8 cellular contexts compared by ENCODE assay signal in genomic region chr19:35748106-35749020, GRCh38. TPM values are rescaled to one million over a fixed set of nuclear protein-coding genes. Genes with fewer than 3 reads are reported as not detected.
A peak's percentile ranks its signal among the peaks of the same experiment; 100 is the strongest.
DNase-seq lines count a peak whose midpoint lies in the region; TF ChIP-seq lines count a peak whose summit lies in the region.

Gene LIN37 (plus strand): TSS chr19:35748576. CDS start chr19:35748725, 149 bp downstream.

- H3K4me1 Mint-ChIP-seq in HFFc6 (ENCODE audit: low read depth): peaks cover 41% of the 10 kb centered on the region

- no peak for TF ChIP-seq EP300 in suprapubic skin (IDR thresholded peaks at IDR 0.05)

- H3K4me1 ChIP-seq in suprapubic skin: peaks cover 44% of the 10 kb centered on the region

- TF ChIP-seq CTCF in HFFc6 (IDR thresholded peaks at IDR 0.05) (peak; percentile 29; the same call in 1 of the 2 replicates), NB4 (IDR thresholded peaks at IDR 0.05; ENCODE audit: low read depth, low read length) (no peak), suprapubic skin (IDR thresholded peaks at IDR 0.05) (no peak)

- TF ChIP-seq POLR2A in NB4 (IDR thresholded peaks at IDR 0.05; ENCODE audit: extremely low read depth, insufficient read length) (no peak), suprapubic skin (IDR thresholded peaks at IDR 0.05) (peak; percentile 71 to 78)

- peak within 1 kb of the TSS; percentile 37; the same call in 1 of the 2 replicates for H3K27ac ChIP-seq in SK-N-MC
- H3K27ac ChIP-seq in suprapubic skin: peak within 1 kb of the TSS; percentile 34

- no peaks in the 10 kb centered on the region for H3K9me3 Mint-ChIP-seq in HFFc6

- H3K27me3 Mint-ChIP-seq in HFFc6 (ENCODE audit: insufficient read depth): peaks cover 4% of the 10 kb centered on the region

- H3K4me3 ChIP-seq in NB4 (ENCODE audit: low read depth, low read length) (peak within 1 kb of the TSS; percentile 78), SK-N-MC (peak within 1 kb of the TSS; percentile 98), suprapubic skin (peak within 1 kb of the TSS; percentile 59)

- peak within 1 kb of the TSS; percentile 97 for H3K4me3 Mint-ChIP-seq in HFFc6

- peaks cover 3% of the 10 kb centered on the region; the same call in 1 of the 2 replicates for H3K36me3 ChIP-seq in SK-N-MC (ENCODE audit: insufficient read depth, low read length)
- peaks cover 16% of the 10 kb centered on the region for H3K36me3 ChIP-seq in suprapubic skin

- WGBS in suprapubic skin: under 1% methylated on average over 38 of the region's 45 CpGs

- peak; percentile 97 for DNase-seq in GM04503 (ENCODE audit: low read depth)
- peak; percentile 99 for DNase-seq in HFFc6
- peak; percentile 97 for DNase-seq in NB4 (ENCODE audit: low read depth)
- peak; percentile 98 for DNase-seq in SK-N-MC (ENCODE audit: low read depth, low spot score)
- peak; percentile 99 for DNase-seq in activated naive CD4-positive, alpha-beta T cell treated with anti-CD3 and anti-CD28 coated beads, Interleukin-2, amount 50 U/mL, for 16 hours
- peak; percentile 93 for DNase-seq in germinal center (ENCODE audit: low spot score)
- DNase-seq in non-pigmented ciliary epithelial cell (ENCODE audit: low read depth): peak; percentile 99
- DNase-seq in suprapubic skin (ENCODE audit: low spot score in 2 of 2): peak; percentile 99 to 100

- peak within 1 kb of the TSS; percentile 80 for H3K27ac Mint-ChIP-seq in HFFc6

- no peaks in the 10 kb centered on the region for H3K9me3 ChIP-seq in SK-N-MC (ENCODE audit: low read depth, low read length)
- H3K9me3 ChIP-seq in suprapubic skin: no peaks in the 10 kb centered on the region

- H3K36me3 Mint-ChIP-seq in HFFc6 (ENCODE audit: low read depth): peaks cover 9% of the 10 kb centered on the region

- H3K9ac ChIP-seq in SK-N-MC (ENCODE audit: insufficient read length): peak within 1 kb of the TSS; percentile 91

- no peaks in the 10 kb centered on the region for H3K27me3 ChIP-seq in suprapubic skin

RNA-seq across cellular contexts. Expression of gene LIN37, which starts in this region (rescaled TPM):
- 1 to 10 TPM; 6.0 to 9.9 (median 8.7) TPM for total RNA-seq in HFFc6 (2021; fragmentation: NEBNext Ultra II Directional; extraction: Animal tissue kit (Norgen Biotek cat#: 25700))
- total RNA-seq in suprapubic skin: 10 to 100 TPM; 11.0 to 21.5 (median 20.0) TPM

Comparison
In these comparisons a context has a peak if more than half of its experiments do, and no peak if none do; other contexts are left out.
1. Peak in every context shown above with its lines: DNase-seq, H3K4me3 ChIP-seq and H3K27ac ChIP-seq.